Comparison of ENCODE assay signal across 15 cellular contexts in genomic region chr20:59141818-59142581, GRCh38. TPM values are rescaled to one million over a fixed set of nuclear protein-coding genes. Genes with fewer than 3 reads are reported as not detected.
DNase-seq lines count a peak whose midpoint lies in the region; ATAC-seq and TF ChIP-seq lines count a peak whose summit lies in the region.
"Had no signal": no experiment of that assay in that cellular context is flagged by ENCODE, and none has a peak within 500 bp of the region (broad histone marks: within the 10 kb centered on the region; RNA-seq: fewer than 3 reads in every experiment).

No MANE protein-coding gene starts in this region.

- ATAC-seq in left lung (peak; percentile 18), HG03139 (IDR thresholded peaks at IDR 0.05; ENCODE audit: unreplicated experiment) (no peak)
- ATAC-seq in naive thymus-derived CD4-positive, alpha-beta T cell: no peak

- H3K9me3 ChIP-seq in left lung: no peaks in the 10 kb centered on the region
- H3K9me3 ChIP-seq in naive thymus-derived CD4-positive, alpha-beta T cell (ENCODE audit: control insufficient read depth in 2 of 3, low read length in 3 of 3): no peaks in the 10 kb centered on the region
- H3K9me3 ChIP-seq: testis had no signal

- peak overlapping the region in 2 of 9 donors; percentile 65 to 72 for H3K27ac Mint-ChIP-seq in naive thymus-derived CD4-positive, alpha-beta T cell
- H3K27ac Mint-ChIP-seq: activated T-helper 2 cell treated with anti-CD3 and anti-CD28 coated beads, Interferon-gamma antibody, Interleukin-2, Interleukin-4, amounts not matched to agents 10 μg/mL and 5 μg/mL and 100 μg/mL, durations not matched to agents 14 hours and 24 hours and 36 hours had no signal

- no peak overlapping the region for H3K27ac ChIP-seq in left lung
- no peak overlapping the region for H3K27ac ChIP-seq in naive thymus-derived CD4-positive, alpha-beta T cell (ENCODE audit: low read depth, low read length)
- H3K27ac ChIP-seq: epithelial cell of prostate, testis had no signal

- DNase-seq in Daoy (ENCODE audit: low read depth) (peak; percentile 37), HEK293T (ENCODE audit: extremely low spot score) (peak; percentile 34), SW480 (ENCODE audit: low spot score) (peak; percentile 29), left lung (no peak), islet precursor cell (no peak)
- no peak for DNase-seq in naive thymus-derived CD4-positive, alpha-beta T cell
- DNase-seq: activated CD4-positive, alpha-beta T cell treated with anti-CD3 and anti-CD28 coated beads, Interleukin-2, amount 50 U/mL, for 4 hours; central memory CD4-positive, alpha-beta T cell; posterior cingulate gyrus; stimulated activated CD4-positive, alpha-beta T cell treated with anti-CD3 and anti-CD28 coated beads, Interleukin-15, amount 100 ng/mL, for 24 hours; T-helper 1 cell; testis had no signal

- CTCF ChIA-PET in HEK293T (lab: Yijun Ruan, JAX): no interaction called here
- CTCF ChIA-PET in naive thymus-derived CD4-positive, alpha-beta T cell (lab: Charles Lee): interaction anchor here (0.7 to 2.9 kb wide), 3 partner anchors 19 to 66 kb away, joined by 3 to 13 read pairs (median 4); no protein-coding TSS in a partner anchor

- H3K27me3 Mint-ChIP-seq in naive thymus-derived CD4-positive, alpha-beta T cell: peaks cover 0 to 5% (median 0%) of the 10 kb centered on the region in 5 donors

- H3K4me1 ChIP-seq in left lung: no peaks in the 10 kb centered on the region
- peaks cover 19 to 26% of the 10 kb centered on the region in 2 donors for H3K4me1 ChIP-seq in naive thymus-derived CD4-positive, alpha-beta T cell (ENCODE audit: control insufficient read depth in 2 of 2, insufficient read depth in 2 of 2, low read length in 2 of 2)

- intact Hi-C loops in left lung (cut with DNase I): no loop called here
- intact Hi-C loops in naive thymus-derived CD4-positive, alpha-beta T cell (cut with micrococcal nuclease): no loop called here

- TF ChIP-seq CTCF in left lung (IDR thresholded peaks at IDR 0.05): no peak

- no peaks in the 10 kb centered on the region for H3K36me3 Mint-ChIP-seq in naive thymus-derived CD4-positive, alpha-beta T cell

- POLR2A ChIA-PET in HEK293T (lab: Yijun Ruan, JAX): no interaction called here
- POLR2A ChIA-PET in naive thymus-derived CD4-positive, alpha-beta T cell (lab: Charles Lee): interaction anchor here (1.0 to 2.8 kb wide), 4 partner anchors 11 to 23 kb away, joined by 4 to 14 read pairs (median 5); no protein-coding TSS in a partner anchor

- no peaks in the 10 kb centered on the region for H3K27me3 ChIP-seq in left lung
- H3K27me3 ChIP-seq in naive thymus-derived CD4-positive, alpha-beta T cell (ENCODE audit: control insufficient read depth in 2 of 2, insufficient read depth in 2 of 2, low read length in 2 of 2): no peaks in the 10 kb centered on the region
- H3K27me3 ChIP-seq: testis had no signal

- peaks cover 13 to 66% (median 58%) of the 10 kb centered on the region in 7 donors for H3K4me1 Mint-ChIP-seq in naive thymus-derived CD4-positive, alpha-beta T cell

- no peak overlapping the region for H3K4me3 ChIP-seq in left lung
- H3K4me3 ChIP-seq in naive thymus-derived CD4-positive, alpha-beta T cell (ENCODE audit: low read length): no peak overlapping the region
- H3K4me3 ChIP-seq: testis had no signal

- H3K4me3 Mint-ChIP-seq in naive thymus-derived CD4-positive, alpha-beta T cell: no peak overlapping the region

- no peaks in the 10 kb centered on the region for H3K36me3 ChIP-seq in left lung
- H3K36me3 ChIP-seq in naive thymus-derived CD4-positive, alpha-beta T cell (ENCODE audit: control insufficient read depth in 2 of 3, insufficient read depth in 3 of 3, low read length in 3 of 3): no peaks in the 10 kb centered on the region

- H3K9me3 Mint-ChIP-seq in naive thymus-derived CD4-positive, alpha-beta T cell: peaks cover 0 to 4% (median 0%) of the 10 kb centered on the region in 11 donors
- H3K9me3 Mint-ChIP-seq: activated T-helper 2 cell treated with anti-CD3 and anti-CD28 coated beads, Interferon-gamma antibody, Interleukin-2, Interleukin-4, amounts not matched to agents 10 μg/mL and 5 μg/mL and 100 μg/mL, durations not matched to agents 14 hours and 24 hours and 36 hours had no signal

TF ChIP-seq in HEK293T, 16 proteins besides CTCF, POLR2A, EP300 and RAD21:
- no peak for TF ChIP-seq NFRKB (IDR thresholded peaks at IDR 0.05)
- TF ChIP-seq ELF4 (IDR thresholded peaks at IDR 0.05): no peak
- TF ChIP-seq HDGF (IDR thresholded peaks at IDR 0.05; ENCODE audit: borderline replicate concordance): no peak
- no peak for TF ChIP-seq ARNT (IDR thresholded peaks at IDR 0.05)

RNA-seq across cellular contexts. Expression of gene ZNF831, which starts 21.6 kb away (rescaled TPM):
- total RNA-seq in Daoy (2014; rRNA removed; shearing (Covaris generic)): not detected in 2 replicates
- total RNA-seq in left lung: 1 to 10 TPM in 1 of 2 donors, under 1 TPM in 1; 0.38 to 1.1 TPM
- total RNA-seq in naive thymus-derived CD4-positive, alpha-beta T cell: 10 to 100 TPM in 4 of 5 experiments, 1 to 10 TPM in 1; 8.5 to 37.8 (median 35.5) TPM
- polyA plus RNA-seq in naive thymus-derived CD4-positive, alpha-beta T cell: 1 to 10 TPM; 5.6 to 7.8 TPM

Comparison
In these comparisons a context has a peak if more than half of its experiments do, and no peak if none do; other contexts are left out.
1. DNase-seq: peak in Daoy (single experiment), HEK293T (single experiment) and SW480 (single experiment); none in left lung (0 of 2), naive thymus-derived CD4-positive, alpha-beta T cell (0 of 9) and islet precursor cell (single experiment).